8 cellular contexts compared by ENCODE assay signal in the genomic region with DNA sequence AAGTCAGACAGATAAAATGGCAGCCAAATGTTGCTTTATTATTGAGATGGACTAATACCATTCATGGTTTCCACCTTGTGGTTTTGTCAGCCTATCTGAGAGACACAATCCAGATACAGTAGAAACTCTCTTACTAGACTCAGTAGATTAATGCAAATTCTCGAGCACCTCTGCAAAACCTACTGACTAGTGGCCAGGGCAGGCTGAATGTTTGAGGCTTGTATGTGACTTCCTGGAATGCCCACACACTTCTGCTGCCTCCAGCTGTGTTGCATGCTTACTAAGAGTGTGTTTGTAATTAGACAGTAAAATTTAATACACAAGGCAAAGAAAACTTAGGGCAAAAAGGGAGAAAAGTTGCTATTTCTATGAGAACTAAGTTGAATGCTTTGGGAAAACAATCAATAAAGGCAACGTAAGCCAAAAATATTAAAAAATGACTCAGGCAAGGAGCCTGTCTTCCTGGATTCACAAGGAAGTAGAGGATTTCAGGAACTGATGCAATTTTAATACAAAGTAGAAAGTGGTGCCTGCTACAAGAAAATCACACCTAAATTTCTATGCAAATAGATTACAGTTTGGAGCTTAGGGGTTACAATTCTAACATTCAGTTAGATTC. TPM values are rescaled to one million over a fixed set of nuclear protein-coding genes. Genes with fewer than 3 reads are reported as not detected.
DNase-seq lines count a peak whose midpoint lies in the region; ATAC-seq, FAIRE-seq and TF ChIP-seq lines count a peak whose summit lies in the region.

No MANE protein-coding gene starts in this region.

- ATAC-seq in GM21825 (IDR thresholded peaks at IDR 0.05; ENCODE audit: unreplicated experiment) (peak; percentile 66), Right ventricle myocardium inferior (no peak)

- DNase-seq in GM18507 (ENCODE audit: extremely low spot score, insufficient read length, low read depth) (no peak), KBM-7 (peak; percentile 60), foreskin fibroblast (peak; percentile 6 to 41), SK-N-DZ (ENCODE audit: low spot score) (no peak), Right ventricle myocardium inferior (ENCODE audit: missing footprints) (no peak), NCI-H748 (lab: John Stamatoyannopoulos, UW; ENCODE audit: unreplicated experiment) (no peak)
- no peak for DNase-seq in stimulated activated CD4-positive, alpha-beta T cell treated with anti-CD3 and anti-CD28 coated beads, Interleukin-4, amount 100 ng/mL, for 4 hours

- H3K4me3 ChIP-seq in foreskin fibroblast (ENCODE audit: low read depth in 1 of 2, low read length in 2 of 2) = no peak overlapping the region

- peak; percentile 59 for FAIRE-seq in GM18507 (lab: Jason Lieb, UNC)

- no peak for TF ChIP-seq CTCF in foreskin fibroblast (IDR thresholded peaks at IDR 0.05; ENCODE audit: low read depth, low read length)

- intact Hi-C loops in Right ventricle myocardium inferior (cut with DNase I) = no loop called here

- in situ Hi-C loops in KBM-7 (cut with MboI; ENCODE audit: low pct_unique_long_range_greater_than_20kb, low sequenced_read_pairs) = no loop called here

RNA-seq across cellular contexts. Expression of gene CCNG1, which starts 30.3 kb away (rescaled TPM):
- polyA plus RNA-seq in SK-N-DZ (2014; cell fraction: cytosol; rRNA removed) = 85.2 and 90.3 TPM in 2 replicates
- 47.7 and 57.7 TPM in 2 replicates for polyA plus RNA-seq in SK-N-DZ (2014; cell fraction: nucleus; rRNA removed)
- 94.2 TPM for total RNA-seq in Right ventricle myocardium inferior

RNA-seq across cellular contexts. Expression of gene NUDCD2, which starts 52.8 kb away (rescaled TPM):
- 31.3 and 36.0 TPM in 2 replicates for polyA plus RNA-seq in SK-N-DZ (2014; cell fraction: cytosol; rRNA removed)
- polyA plus RNA-seq in SK-N-DZ (2014; cell fraction: nucleus; rRNA removed) = 31.5 and 31.6 TPM in 2 replicates
- 11.8 TPM for total RNA-seq in Right ventricle myocardium inferior

RNA-seq across cellular contexts. Expression of gene HMMR, which starts 53.3 kb away (rescaled TPM):
- polyA plus RNA-seq in SK-N-DZ (2014; cell fraction: cytosol; rRNA removed) = 105 and 107 TPM in 2 replicates
- 60.4 and 93.4 TPM in 2 replicates for polyA plus RNA-seq in SK-N-DZ (2014; cell fraction: nucleus; rRNA removed)
- total RNA-seq in Right ventricle myocardium inferior = 0.92 TPM

Comparison
In these comparisons a context has a peak if more than half of its experiments do, and no peak if none do; other contexts are left out.
1. DNase-seq: peak in KBM-7 (single experiment) and foreskin fibroblast (2 of 2); none in GM18507 (single experiment), SK-N-DZ (single experiment), Right ventricle myocardium inferior (single experiment), NCI-H748 (single experiment) and stimulated activated CD4-positive, alpha-beta T cell treated with anti-CD3 and anti-CD28 coated beads, Interleukin-4, amount 100 ng/mL, for 4 hours (0 of 2).